25 cellular contexts compared by ENCODE assay signal in genomic region chr12:125509195-125509594, GRCh38.
"Had no signal": no experiment of that assay in that cellular context is flagged by ENCODE, and none has a peak within 500 bp of the region (broad histone marks: within the 10 kb centered on the region; RNA-seq: fewer than 3 reads in every experiment).

No MANE protein-coding gene starts in this region.

- H3K9ac ChIP-seq: neural progenitor cell had no signal

- H3K27ac ChIP-seq: heart right ventricle, hepatocyte, lower lobe of right lung, neural progenitor cell, ovary, psoas muscle, right atrium auricular region, right lobe of liver, stomach, tibial nerve, upper lobe of left lung, vagina had no signal

- H3K4me1 ChIP-seq: heart right ventricle, lower lobe of right lung, psoas muscle, right atrium auricular region, right lobe of liver, stomach, tibial nerve, upper lobe of left lung, vagina had no signal

- H3K9me3 ChIP-seq: heart right ventricle, lower lobe of right lung, ovary, psoas muscle, right atrium auricular region, right lobe of liver, stomach, upper lobe of left lung, vagina had no signal

- H3K27me3 ChIP-seq: hepatocyte, neural progenitor cell, ovary, right atrium auricular region, right lobe of liver, stomach, tibial nerve, upper lobe of left lung, vagina had no signal

- H2AFZ ChIP-seq: hepatocyte, neural progenitor cell had no signal

- DNase-seq: heart right ventricle; kidney glomerular epithelial cell; left cardiac atrium; lower lobe of right lung; mammary epithelial cell; mesenchymal stem cell; naive B cell; natural killer cell; nephron progenitor cell; ovary; psoas muscle; right lobe of liver; stimulated activated CD4-positive, alpha-beta T cell treated with anti-CD3 and anti-CD28 coated beads, Interleukin-15, amount 100 ng/mL, for 24 hours; stimulated activated CD4-positive, alpha-beta T cell treated with anti-CD3 and anti-CD28 coated beads, Interleukin-2, amount 100 ng/mL, for 24 hours; stimulated activated CD4-positive, alpha-beta T cell treated with anti-CD3 and anti-CD28 coated beads, Interleukin-4, amount 100 ng/mL, for 1 hour; stimulated activated naive B cell treated with anti-CD40 and anti-IgM and Interleukin-4, amounts not matched to agents 10 μg/mL and 1 μg/mL and 100 μg/mL, for 72 hours; stimulated activated naive CD8-positive, alpha-beta T cell treated with anti-CD3 and anti-CD28 coated beads, Interleukin-15, Interleukin-2, amounts not matched to agents 100 U/mL and 50 U/mL, for 24 hours; stomach; upper lobe of left lung had no signal

- H3K4me3 ChIP-seq: heart right ventricle, hepatocyte, lower lobe of right lung, neural progenitor cell, ovary, psoas muscle, right atrium auricular region, right lobe of liver, smooth muscle cell, stomach, tibial nerve, upper lobe of left lung, vagina had no signal

- H3K36me3 ChIP-seq: heart right ventricle, lower lobe of right lung, neural progenitor cell, ovary, right atrium auricular region, right lobe of liver, stomach, tibial nerve, upper lobe of left lung, vagina had no signal

- H3K4me2 ChIP-seq: hepatocyte, neural progenitor cell, smooth muscle cell had no signal

- H3K79me2 ChIP-seq: hepatocyte had no signal
